1 cellular context compared by ENCODE assay signal in genomic region chr7:135757719-135758411, GRCh38.
TF ChIP-seq lines count a peak whose summit lies in the region.

No MANE protein-coding gene starts in this region.

TF ChIP-seq in GM23338, 12 proteins besides CTCF, POLR2A, EP300 and RAD21 (continued from another document):
- no peak for TF ChIP-seq REST (IDR thresholded peaks at IDR 0.05; ENCODE audit: unreplicated experiment)
- no peak for TF ChIP-seq CREB1 (CRISPR knock-in tag; IDR thresholded peaks at IDR 0.05; ENCODE audit: low read depth)
- TF ChIP-seq NANOG (IDR thresholded peaks at IDR 0.05; ENCODE audit: borderline replicate concordance) = no peak
TF ChIP-seq in GM23338: peak in this region for 0.
